8 cellular contexts compared by ENCODE assay signal in genomic region chr17:73091410-73091769, GRCh38. TPM values are rescaled to one million over a fixed set of nuclear protein-coding genes. Genes with fewer than 3 reads are reported as not detected.
DNase-seq lines count a peak whose midpoint lies in the region; ATAC-seq, FAIRE-seq and TF ChIP-seq lines count a peak whose summit lies in the region.

No MANE protein-coding gene starts in this region.

- CTCF ChIA-PET in SK-N-SH (lab: Yijun Ruan, JAX), result interaction anchor here (0.8 to 3.2 kb wide), 7 partner anchors 23 to 1108 kb away, joined by 3 to 8 read pairs (median 3); no protein-coding TSS in a partner anchor

- H2AFZ ChIP-seq in SK-N-SH (ENCODE audit: low read depth), result no peak overlapping the region

- peaks cover 3% of the 10 kb centered on the region for H3K27me3 Mint-ChIP-seq in activated naive CD8-positive, alpha-beta T cell

- no peak for TF ChIP-seq RAD21 in SK-N-SH (IDR thresholded peaks at IDR 0.05; ENCODE audit: low read length)

- H3K4me3 ChIP-seq in SK-N-SH (ENCODE audit: low read depth in 2 of 2, low read length in 1 of 2) (peak overlapping the region; percentile 64 to 74), kidney (ENCODE audit: low read length in 2 of 2) (peak overlapping the region; percentile 73 to 75), stomach smooth muscle (ENCODE audit: low read length in 2 of 2) (peak overlapping the region; percentile 75 to 82)

- no peaks in the 10 kb centered on the region for H3K9me3 Mint-ChIP-seq in activated naive CD8-positive, alpha-beta T cell (ENCODE audit: low read depth)

- H3K4me1 Mint-ChIP-seq in activated naive CD8-positive, alpha-beta T cell (ENCODE audit: low read depth), result peaks cover 31% of the 10 kb centered on the region

- H3K27ac Mint-ChIP-seq in activated naive CD8-positive, alpha-beta T cell, result peak overlapping the region; percentile 86

- DNase-seq in SK-N-SH (no peak), kidney (no peak), NCI-H2171 treated with DMSO at 0.1 percent for 48 hours (lab: John Stamatoyannopoulos, UW) (no peak), SK-N-DZ (ENCODE audit: low spot score) (no peak), globus pallidus (ENCODE audit: low spot score) (no peak)

- peaks cover 8% of the 10 kb centered on the region for H3K36me3 Mint-ChIP-seq in activated naive CD8-positive, alpha-beta T cell

- 79% methylated on average over 4 of the region's 4 CpGs for WGBS in SK-N-SH (ENCODE audit: low lambda C conversion rate)

- no peaks in the 10 kb centered on the region for H4K20me1 ChIP-seq in SK-N-SH (ENCODE audit: insufficient read depth)

- H3K4me2 ChIP-seq in SK-N-SH, result peak overlapping the region; percentile 89

- H3K79me2 ChIP-seq in SK-N-SH (ENCODE audit: insufficient read depth), result 0 out of 2 replicates have a peak, but pooled peaks cover 7% of the 10 kb centered on the region

- TF ChIP-seq CTCF in SK-N-SH (IDR thresholded peaks at IDR 0.05), result no peak
- no peak for TF ChIP-seq CTCF in kidney (IDR thresholded peaks at IDR 0.05; ENCODE audit: borderline replicate concordance, extremely low read depth, insufficient read depth)

- peak overlapping the region; percentile 99 for H3K4me3 Mint-ChIP-seq in activated naive CD8-positive, alpha-beta T cell

- intact Hi-C loops in kidney (cut with DNase I), result no loop called here

- FAIRE-seq in kidney (lab: Jason Lieb, UNC), result no peak

- POLR2A ChIA-PET in SK-N-SH (lab: Yijun Ruan, JAX), result interaction anchor here (0.6 kb wide), 1 partner anchor 25 kb away, joined by 3 read pairs; no protein-coding TSS in a partner anchor

- peaks cover 3 to 10% of the 10 kb centered on the region in 2 experiments; a peak in 2 of 4 replicates for H3K4me1 ChIP-seq in SK-N-SH (ENCODE audit: control insufficient read depth in 1 of 2, insufficient read depth in 2 of 2, low read depth in 1 of 2, low read length in 1 of 2)
- peaks cover 3 to 5% of the 10 kb centered on the region in 2 donors for H3K4me1 ChIP-seq in kidney (ENCODE audit: control insufficient read depth in 1 of 2, insufficient read depth in 1 of 2, low read depth in 1 of 2, low read length in 2 of 2)
- H3K4me1 ChIP-seq in stomach smooth muscle (ENCODE audit: control insufficient read depth, insufficient read depth, low read length), result peaks cover 17% of the 10 kb centered on the region

- no peak for TF ChIP-seq EP300 in SK-N-SH (IDR thresholded peaks at IDR 0.05; ENCODE audit: borderline replicate concordance in 1 of 2, low read depth in 1 of 2, low read length in 1 of 2)

- H3K9me3 ChIP-seq in SK-N-SH, result no peaks in the 10 kb centered on the region
- H3K9me3 ChIP-seq in kidney (ENCODE audit: control insufficient read depth in 1 of 2, low read length in 2 of 2), result no peaks in the 10 kb centered on the region
- no peaks in the 10 kb centered on the region for H3K9me3 ChIP-seq in stomach smooth muscle (ENCODE audit: control insufficient read depth in 2 of 2, low read length in 2 of 2)

- no peak for ATAC-seq in SK-N-SH treated with all-trans-retinoic acid at 6 μM for 48 hours

- no peaks in the 10 kb centered on the region for H3K9me2 ChIP-seq in SK-N-SH

- peak overlapping the region; percentile 57; the same call in 1 of the 2 replicates for H3K9ac ChIP-seq in SK-N-SH
- H3K9ac ChIP-seq in kidney (ENCODE audit: low read length in 2 of 2), result peak overlapping the region in 1 of 2 donors; percentile 48
- H3K9ac ChIP-seq in stomach smooth muscle (ENCODE audit: low read length in 2 of 2), result no peak overlapping the region

- H3K27ac ChIP-seq in SK-N-SH (ENCODE audit: low read depth in 2 of 2, low read length in 1 of 2) (no peak overlapping the region), kidney (ENCODE audit: low read depth in 2 of 2, low read length in 2 of 2) (no peak overlapping the region), stomach smooth muscle (ENCODE audit: low read length) (no peak overlapping the region)

- H3F3A ChIP-seq in SK-N-SH (replicated peaks; ENCODE audit: insufficient read depth), result no peaks in the 10 kb centered on the region

- peaks cover 0 to 6% of the 10 kb centered on the region in 2 experiments for H3K36me3 ChIP-seq in SK-N-SH (replicated peaks in 1 of 2; ENCODE audit: control insufficient read depth in 1 of 2, insufficient read depth in 2 of 2, low read length in 1 of 2)
- H3K36me3 ChIP-seq in kidney (ENCODE audit: control insufficient read depth in 1 of 2, insufficient read depth in 2 of 2, low read length in 2 of 2), result no peaks in the 10 kb centered on the region
- peaks cover 3 to 11% of the 10 kb centered on the region in 2 donors for H3K36me3 ChIP-seq in stomach smooth muscle (ENCODE audit: control insufficient read depth in 2 of 2, insufficient read depth in 2 of 2, low read length in 2 of 2)

- H3K27me3 ChIP-seq in SK-N-SH (ENCODE audit: insufficient read depth), result no peaks in the 10 kb centered on the region
- no peaks in the 10 kb centered on the region for H3K27me3 ChIP-seq in stomach smooth muscle (ENCODE audit: control insufficient read depth in 1 of 2, insufficient read depth in 2 of 2, low read length in 2 of 2)

TF ChIP-seq in SK-N-SH, 30 proteins besides CTCF, POLR2A, EP300 and RAD21:
- TF ChIP-seq TAF1 (IDR thresholded peaks at IDR 0.05; ENCODE audit: borderline replicate concordance, low read depth, low read length) (no peak), TCF12 (IDR thresholded peaks at IDR 0.05) (no peak), CHD2 (IDR thresholded peaks at IDR 0.05; ENCODE audit: low read length, partially characterized antibody) (no peak), TEAD4 (IDR thresholded peaks at IDR 0.05; ENCODE audit: borderline replicate concordance, insufficient read depth) (no peak), MAX (IDR thresholded peaks at IDR 0.05; ENCODE audit: low read depth) (no peak), POLR2AphosphoS5 (IDR thresholded peaks at IDR 0.05; ENCODE audit: low read depth, low read length) (no peak), FOXJ3 (CRISPR knock-in tag; IDR thresholded peaks at IDR 0.05) (no peak), PBX3 (IDR thresholded peaks at IDR 0.05) (no peak)
TF ChIP-seq in SK-N-SH: peak in this region for 0.

TF ChIP-seq in SK-N-SH treated with all-trans-retinoic acid at 6 μM for 48 hours, 23 proteins besides CTCF, POLR2A, EP300 and RAD21:
- TF ChIP-seq CSRNP3 (CRISPR knock-in tag; IDR thresholded peaks at IDR 0.05) (no peak), PPARA (CRISPR knock-in tag; IDR thresholded peaks at IDR 0.05; ENCODE audit: borderline replicate concordance) (no peak), CSDC2 (CRISPR knock-in tag; IDR thresholded peaks at IDR 0.05) (no peak), ESRRG (CRISPR knock-in tag; IDR thresholded peaks at IDR 0.05) (no peak), POU6F1 (CRISPR knock-in tag; IDR thresholded peaks at IDR 0.05; ENCODE audit: borderline replicate concordance, low read depth) (no peak), SNAI2 (CRISPR knock-in tag; IDR thresholded peaks at IDR 0.05) (no peak), CREB5 (CRISPR knock-in tag; IDR thresholded peaks at IDR 0.05; ENCODE audit: low read depth) (no peak), TCF4 (CRISPR knock-in tag; IDR thresholded peaks at IDR 0.05; ENCODE audit: borderline replicate concordance) (no peak), BACH2 (CRISPR knock-in tag; IDR thresholded peaks at IDR 0.05; ENCODE audit: borderline replicate concordance) (no peak), ZFP3 (CRISPR knock-in tag; IDR thresholded peaks at IDR 0.05) (no peak), ZNF565 (CRISPR knock-in tag; conservative IDR thresholded peaks at IDR 0.05; ENCODE audit: low read depth) (no peak)

RNA-seq across cellular contexts. Expression of gene SLC39A11, which starts 1.1 kb away (rescaled TPM):
- 23.5 and 23.7 TPM in 2 replicates for polyA plus RNA-seq in SK-N-SH (2012; rRNA removed)
- 18.3 and 21.7 TPM in 2 replicates for polyA plus RNA-seq in SK-N-SH (2012; cell fraction: cytosol; rRNA removed)
- polyA plus RNA-seq in SK-N-SH (2012; cell fraction: nucleus; rRNA removed), result 17.8 and 21.7 TPM in 2 replicates
- total RNA-seq in kidney, result 37.2 TPM
- 19.7 TPM for polyA plus RNA-seq in kidney (ENCODE audit: insufficient read depth, low read depth, low replicate concordance)
- 16.4 and 21.8 TPM in 2 replicates for polyA plus RNA-seq in SK-N-DZ (2014; cell fraction: cytosol; rRNA removed)
- 15.0 and 25.4 TPM in 2 replicates for polyA plus RNA-seq in SK-N-DZ (2014; cell fraction: nucleus; rRNA removed)
